ENCODE assay signal across 17 cellular contexts in the genomic region with DNA sequence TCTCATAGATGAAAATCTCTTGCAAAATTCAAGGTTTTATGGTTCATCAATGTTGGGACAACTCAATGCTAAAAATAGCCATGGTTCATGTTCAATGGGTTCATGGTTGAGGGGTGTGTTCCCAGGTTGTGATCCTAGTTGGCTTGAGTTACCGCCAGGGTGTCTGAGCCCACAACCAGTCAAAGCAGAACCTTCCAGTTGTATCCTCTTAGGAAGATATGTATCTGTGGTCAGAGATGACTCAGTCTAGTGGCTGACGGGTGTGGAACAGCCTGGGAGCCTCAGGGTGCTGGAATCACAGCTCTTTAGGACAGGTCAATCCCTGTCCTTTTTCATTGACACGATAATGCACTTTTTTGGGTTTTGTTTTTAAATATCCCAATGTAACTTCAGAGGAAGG.
DNase-seq lines count a peak whose midpoint lies in the region; ATAC-seq and TF ChIP-seq lines count a peak whose summit lies in the region.
"Had no signal": no experiment of that assay in that cellular context is flagged by ENCODE, and none has a peak within 500 bp of the region (broad histone marks: within the 10 kb centered on the region; RNA-seq: fewer than 3 reads in every experiment).

No MANE protein-coding gene starts in this region.

- DNase-seq in HT1080 (ENCODE audit: low read depth) (peak; percentile 64), RWPE2 (ENCODE audit: low spot score) (no peak), foreskin keratinocyte (peak in 1 of 2 donors; percentile 64), smooth muscle cell (lab: John Stamatoyannopoulos, UW; ENCODE audit: unreplicated experiment) (no peak), NCI-H1048 (lab: John Stamatoyannopoulos, UW) (no peak)
- no peak for DNase-seq in stimulated activated CD4-positive, alpha-beta T cell treated with anti-CD3 and anti-CD28 coated beads, Interleukin-4, amount 100 ng/mL, for 1 hour
- DNase-seq: activated B cell treated with CpG ODN at 0.5 μM for 24 hours; activated CD8-positive, alpha-beta T cell treated with anti-CD3 and anti-CD28 coated beads, Interleukin-2, amount 10 ng/mL, durations not matched to agents 7 days and 5 days; BE2C; foreskin melanocyte; lower lobe of right lung; naive B cell; NCI-H1417; testis had no signal

- H3F3A ChIP-seq in smooth muscle cell (ENCODE audit: low read depth) = no peaks in the 10 kb centered on the region

- no peaks in the 10 kb centered on the region for H4K20me1 ChIP-seq in smooth muscle cell (ENCODE audit: low read depth)

- WGBS in smooth muscle cell (ENCODE audit: low lambda C conversion rate) = 52% methylated on average over 3 of the region's 3 CpGs

- H3K36me3 ChIP-seq in RWPE2 (ENCODE audit: low read depth) = no peaks in the 10 kb centered on the region
- no peaks in the 10 kb centered on the region for H3K36me3 ChIP-seq in smooth muscle cell (ENCODE audit: low read depth)
- H3K36me3 ChIP-seq: BE2C, lower lobe of right lung had no signal

- H2AFZ ChIP-seq in smooth muscle cell (ENCODE audit: low read depth) = no peak overlapping the region
- H2AFZ ChIP-seq: GM23338 had no signal

- H3K27me3 ChIP-seq in RWPE2 (ENCODE audit: insufficient read depth, poor library complexity, severe bottlenecking) (no peaks in the 10 kb centered on the region), foreskin keratinocyte (no peaks in the 10 kb centered on the region), smooth muscle cell (ENCODE audit: low read depth) (no peaks in the 10 kb centered on the region)
- H3K27me3 ChIP-seq: BE2C, testis had no signal

- H3K9me3 ChIP-seq in RWPE2 (ENCODE audit: severe bottlenecking) (peaks cover 4% of the 10 kb centered on the region), smooth muscle cell (replicated peaks; ENCODE audit: low read depth) (peaks cover 7% of the 10 kb centered on the region)
- H3K9me3 ChIP-seq: BE2C, testis had no signal

- no peak overlapping the region for H3K9ac ChIP-seq in smooth muscle cell (ENCODE audit: low read depth)

- H3K79me2 ChIP-seq in smooth muscle cell (ENCODE audit: low read depth) = no peaks in the 10 kb centered on the region

- H3K27ac ChIP-seq in RWPE2 (ENCODE audit: poor library complexity, severe bottlenecking) (no peak overlapping the region), foreskin keratinocyte (no peak overlapping the region), smooth muscle cell (ENCODE audit: low read depth) (no peak overlapping the region)
- H3K27ac ChIP-seq: HL-60, lower lobe of right lung, testis had no signal

- H3K4me2 ChIP-seq in smooth muscle cell = no peak overlapping the region
- H3K4me2 ChIP-seq: GM23338 had no signal

- no peak overlapping the region for H3K4me3 ChIP-seq in RWPE2 (ENCODE audit: severe bottlenecking)
- no peak overlapping the region for H3K4me3 ChIP-seq in smooth muscle cell
- H3K4me3 ChIP-seq: GM23338, lower lobe of right lung, testis had no signal

- H3K4me1 ChIP-seq in RWPE2 (ENCODE audit: insufficient read depth, poor library complexity, severe bottlenecking) = no peaks in the 10 kb centered on the region
- no peaks in the 10 kb centered on the region for H3K4me1 ChIP-seq in foreskin keratinocyte
- no peaks in the 10 kb centered on the region for H3K4me1 ChIP-seq in smooth muscle cell (ENCODE audit: low read depth)
- H3K4me1 ChIP-seq: BE2C, lower lobe of right lung, testis had no signal

- ATAC-seq in RWPE2 (ENCODE audit: low read depth) (peak; percentile 76; the same call in 2 of the 3 replicates), foreskin keratinocyte (peak; percentile 95), HG02623 (IDR thresholded peaks at IDR 0.05; ENCODE audit: unreplicated experiment) (no peak)
- ATAC-seq: activated CD8-positive, alpha-beta T cell treated with anti-CD3 and anti-CD28 coated beads, Interleukin-2, amount 10 ng/mL, durations not matched to agents 7 days and 5 days; GM23338; lower lobe of right lung had no signal

- TF ChIP-seq CTCF in RWPE2 (IDR thresholded peaks at IDR 0.05; ENCODE audit: poor library complexity, severe bottlenecking) (no peak), foreskin keratinocyte (conservative IDR thresholded peaks at IDR 0.05) (no peak), smooth muscle cell (IDR thresholded peaks at IDR 0.05; ENCODE audit: borderline replicate concordance, insufficient read depth, poor library complexity, severe bottlenecking) (peak; percentile 4)
